ENCODE assay signal across 16 cellular contexts in genomic region chr6:39992861-39993622, GRCh38. TPM values are rescaled to one million over a fixed set of nuclear protein-coding genes. Genes with fewer than 3 reads are reported as not detected.
A peak's percentile ranks its signal among the peaks of the same experiment; 100 is the strongest.
DNase-seq lines count a peak whose midpoint lies in the region; ATAC-seq and TF ChIP-seq lines count a peak whose summit lies in the region.
"Had no signal": no experiment of that assay in that cellular context is flagged by ENCODE, and none has a peak within 500 bp of the region (broad histone marks: within the 10 kb centered on the region; RNA-seq: fewer than 3 reads in every experiment).

No MANE protein-coding gene starts in this region.

- H3K79me2 ChIP-seq in OCI-LY3 (ENCODE audit: low read length): peaks cover 27% of the 10 kb centered on the region

- H3K4me2 ChIP-seq in OCI-LY3 (ENCODE audit: low read length): peak overlapping the region; percentile 67
- H3K4me2 ChIP-seq: PC-9 had no signal

- TF ChIP-seq CTCF in OCI-LY3 (IDR thresholded peaks at IDR 0.05; ENCODE audit: low read depth, low read length): peak; percentile 29; the same call in 1 of the 2 replicates
- no peak for TF ChIP-seq CTCF in epithelial cell of esophagus (IDR thresholded peaks at IDR 0.05; ENCODE audit: insufficient read depth, low read depth, low read length, missing control alignments)
- TF ChIP-seq CTCF in esophagus muscularis mucosa (IDR thresholded peaks at IDR 0.05): no peak

- H3K27ac ChIP-seq in OCI-LY3 (ENCODE audit: low read length): peak overlapping the region; percentile 98
- no peak overlapping the region for H3K27ac ChIP-seq in esophagus muscularis mucosa (replicated peaks in 1 of 4)
- H3K27ac ChIP-seq: PC-9, SK-N-MC had no signal

- peak overlapping the region; percentile 38 for H3K4me3 ChIP-seq in OCI-LY3 (ENCODE audit: low read length)
- no peak overlapping the region for H3K4me3 ChIP-seq in epithelial cell of esophagus (ENCODE audit: low read length)
- no peak overlapping the region for H3K4me3 ChIP-seq in esophagus muscularis mucosa
- H3K4me3 ChIP-seq: MG63, PC-9, SK-N-MC had no signal

- H3K9ac ChIP-seq in OCI-LY3 (ENCODE audit: low read length): peak overlapping the region; percentile 90

- H3K4me1 ChIP-seq in OCI-LY3 (ENCODE audit: low read length): peaks cover 87% of the 10 kb centered on the region
- no peaks in the 10 kb centered on the region for H3K4me1 ChIP-seq in esophagus muscularis mucosa

- H3K9me3 ChIP-seq in OCI-LY3 (ENCODE audit: insufficient read depth, low read length) (no peaks in the 10 kb centered on the region), esophagus muscularis mucosa (peaks cover 0 to 20% (median 13%) of the 10 kb centered on the region in 4 donors)
- H3K9me3 ChIP-seq: MG63 had no signal

- no peaks in the 10 kb centered on the region for H4K20me1 ChIP-seq in OCI-LY3 (ENCODE audit: insufficient read depth, low read length)

- DNase-seq in CMK (ENCODE audit: low read depth): peak; percentile 56
- peak; percentile 35 for DNase-seq in epithelial cell of esophagus (ENCODE audit: low read depth)
- DNase-seq in left kidney (ENCODE audit: low read depth, low spot score): peak; percentile 12
- DNase-seq in activated CD4-positive, alpha-beta T cell treated with anti-CD3 and anti-CD28 coated beads for 48 hours: no peak
- no peak for DNase-seq in esophagus muscularis mucosa (ENCODE audit: extremely low spot score)
- DNase-seq: Calu3, MG63, NCI-H1417 treated with DMSO at 0.1 percent for 48 hours, NCI-H2029 treated with DMSO at 0.1 percent for 48 hours, NCI-H510A treated with DMSO at 0.1 percent for 48 hours, PC-9 had no signal

- 59% methylated on average over 7 of the region's 7 CpGs for WGBS in esophagus muscularis mucosa

- ATAC-seq in HG02763 (IDR thresholded peaks at IDR 0.05; ENCODE audit: unreplicated experiment) (no peak), HG02884 (IDR thresholded peaks at IDR 0.05; ENCODE audit: unreplicated experiment) (no peak)
- ATAC-seq: Right ventricle myocardium inferior had no signal

- intact Hi-C loops in esophagus muscularis mucosa (cut with DNase I): no loop called here

- no peaks in the 10 kb centered on the region for H3K27me3 ChIP-seq in OCI-LY3 (ENCODE audit: low read depth, low read length)
- H3K27me3 ChIP-seq in esophagus muscularis mucosa: no peaks in the 10 kb centered on the region
- H3K27me3 ChIP-seq: MG63 had no signal

- TF ChIP-seq POLR2A in esophagus muscularis mucosa (IDR thresholded peaks at IDR 0.05; ENCODE audit: low read depth): no peak

- H2AFZ ChIP-seq in OCI-LY3 (ENCODE audit: low read depth, low read length): no peak overlapping the region
- H2AFZ ChIP-seq: PC-9 had no signal

- no peak for TF ChIP-seq EP300 in esophagus muscularis mucosa (IDR thresholded peaks at IDR 0.05)

- H3K36me3 ChIP-seq in OCI-LY3 (replicated peaks; ENCODE audit: low read depth, low read length): peaks cover 31% of the 10 kb centered on the region
- H3K36me3 ChIP-seq in esophagus muscularis mucosa: no peaks in the 10 kb centered on the region
- H3K36me3 ChIP-seq: MG63 had no signal

RNA-seq across cellular contexts. Expression of gene MOCS1, which starts 58.8 kb away (rescaled TPM):
- 10 to 100 TPM; 19.1 to 37.3 (median 28.0) TPM for total RNA-seq in esophagus muscularis mucosa
- total RNA-seq: PC-9 had no signal

Comparison
In these comparisons a context has a peak if more than half of its experiments do, and no peak if none do; other contexts are left out.
1. DNase-seq: peak in CMK (single experiment), epithelial cell of esophagus (single experiment) and left kidney (single experiment); none in activated CD4-positive, alpha-beta T cell treated with anti-CD3 and anti-CD28 coated beads for 48 hours (single experiment) and esophagus muscularis mucosa (single experiment).